In the genomic region with DNA sequence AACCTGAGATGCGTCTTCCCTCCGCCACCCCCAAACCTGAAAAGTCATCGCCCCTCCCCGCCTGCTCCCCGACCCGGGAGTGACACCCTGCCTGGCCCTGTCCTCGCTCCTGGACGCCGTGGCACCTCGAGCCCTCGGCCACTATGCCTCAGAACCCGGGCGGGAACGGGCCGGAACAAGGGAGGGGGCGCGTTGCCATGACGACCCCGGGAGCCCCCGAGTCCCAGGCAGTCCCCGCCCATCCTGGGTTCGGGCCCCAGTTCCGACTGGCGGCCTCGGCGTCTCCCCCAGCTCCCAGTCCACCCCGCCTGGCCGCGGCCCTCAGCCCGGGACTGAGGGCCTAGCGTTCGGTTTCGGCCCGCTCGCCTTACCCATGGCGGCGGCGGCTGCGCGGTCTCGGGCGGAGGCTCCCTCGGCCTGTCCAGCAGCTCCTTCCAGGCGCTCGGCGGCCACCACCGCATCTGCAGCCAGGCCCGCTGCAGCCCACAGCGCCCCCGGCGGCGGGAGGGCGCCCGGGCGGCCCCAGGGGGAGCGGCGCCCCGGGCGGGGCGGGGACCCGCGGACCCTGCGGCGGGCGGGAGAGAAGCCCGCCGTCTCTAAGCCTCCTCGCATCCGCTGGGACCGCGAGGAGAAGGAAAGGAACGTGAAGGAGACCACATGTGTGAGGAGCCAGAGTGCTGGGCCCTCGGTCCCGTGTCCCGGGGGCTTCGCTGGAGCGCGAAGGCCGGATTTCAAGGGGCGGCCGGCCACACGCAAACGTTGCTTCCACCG, we compare ENCODE assay signal across 8 cellular contexts. TPM values are rescaled to one million over a fixed set of nuclear protein-coding genes. Genes with fewer than 3 reads are reported as not detected.
A peak's percentile ranks its signal among the peaks of the same experiment; 100 is the strongest.
DNase-seq lines count a peak whose midpoint lies in the region; ATAC-seq and FAIRE-seq lines count a peak whose summit lies in the region.

A gene with protein sequence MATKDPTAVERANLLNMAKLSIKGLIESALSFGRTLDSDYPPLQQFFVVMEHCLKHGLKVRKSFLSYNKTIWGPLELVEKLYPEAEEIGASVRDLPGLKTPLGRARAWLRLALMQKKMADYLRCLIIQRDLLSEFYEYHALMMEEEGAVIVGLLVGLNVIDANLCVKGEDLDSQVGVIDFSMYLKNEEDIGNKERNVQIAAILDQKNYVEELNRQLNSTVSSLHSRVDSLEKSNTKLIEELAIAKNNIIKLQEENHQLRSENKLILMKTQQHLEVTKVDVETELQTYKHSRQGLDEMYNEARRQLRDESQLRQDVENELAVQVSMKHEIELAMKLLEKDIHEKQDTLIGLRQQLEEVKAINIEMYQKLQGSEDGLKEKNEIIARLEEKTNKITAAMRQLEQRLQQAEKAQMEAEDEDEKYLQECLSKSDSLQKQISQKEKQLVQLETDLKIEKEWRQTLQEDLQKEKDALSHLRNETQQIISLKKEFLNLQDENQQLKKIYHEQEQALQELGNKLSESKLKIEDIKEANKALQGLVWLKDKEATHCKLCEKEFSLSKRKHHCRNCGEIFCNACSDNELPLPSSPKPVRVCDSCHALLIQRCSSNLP (minus strand): TSS at position 463 of the 771 bp plus-strand sequence. CDS start 88 bp downstream, at position 375.

- H3K4me3 ChIP-seq in iPS-20b (ENCODE audit: low read length), result peak within 1 kb of the TSS; percentile 77
- peak within 1 kb of the TSS; percentile 91 to 99 for H3K4me3 ChIP-seq in small intestine (ENCODE audit: low read depth in 1 of 2, low read length in 2 of 2)

- no peaks in the 10 kb centered on the region for H3K27me3 ChIP-seq in iPS-20b (ENCODE audit: insufficient read depth, low read length)
- H3K27me3 ChIP-seq in small intestine (ENCODE audit: control insufficient read depth in 2 of 2, insufficient read depth in 2 of 2, low read length in 2 of 2), result no peaks in the 10 kb centered on the region

- peak within 1 kb of the TSS; percentile 89 for H3K9ac ChIP-seq in iPS-20b (ENCODE audit: low read depth, low read length)

- H3K27ac ChIP-seq in iPS-20b (ENCODE audit: low read length) (peak within 1 kb of the TSS; percentile 51), small intestine (ENCODE audit: low read depth in 1 of 2, low read length in 1 of 2) (peak within 1 kb of the TSS; percentile 53 to 89)

- H3K9me3 ChIP-seq in iPS-20b (ENCODE audit: insufficient read depth, low read depth, low read length), result no peaks in the 10 kb centered on the region
- no peaks in the 10 kb centered on the region for H3K9me3 ChIP-seq in small intestine (ENCODE audit: control insufficient read depth, low read depth)

- H3K4me1 ChIP-seq in iPS-20b (ENCODE audit: insufficient read depth, low read length), result no peaks in the 10 kb centered on the region; the same call in 1 of the 2 replicates
- H3K4me1 ChIP-seq in small intestine (ENCODE audit: control insufficient read depth in 2 of 2, insufficient read depth in 1 of 2, low read depth in 1 of 2, low read length in 1 of 2), result no peaks in the 10 kb centered on the region

- H3K36me3 ChIP-seq in iPS-20b (ENCODE audit: insufficient read depth, low read depth, low read length) (no peaks in the 10 kb centered on the region), small intestine (ENCODE audit: control insufficient read depth in 2 of 2, insufficient read depth in 2 of 2, low read length in 2 of 2) (no peaks in the 10 kb centered on the region)

- ATAC-seq in HG02870 (IDR thresholded peaks at IDR 0.05; ENCODE audit: unreplicated experiment), result peak; percentile 88

- 1% methylated on average over 43 to 84 of the region's 84 CpGs for WGBS in small intestine, 3 donors

- peak; percentile 28 to 44 for DNase-seq in NCI-H524 (lab: John Stamatoyannopoulos, UW)
- DNase-seq in NCI-H524 treated with DMSO at 0.1 percent for 48 hours (lab: John Stamatoyannopoulos, UW), result no peak
- DNase-seq in NCI-H1694 treated with DMSO at 0.1 percent for 48 hours (lab: John Stamatoyannopoulos, UW), result peak; percentile 43
- peak; percentile 85 for DNase-seq in UCSD-AML1 (lab: John Stamatoyannopoulos, UW; ENCODE audit: unreplicated experiment)
- DNase-seq in brain pericyte (ENCODE audit: low read depth, low spot score), result peak; percentile 16
- DNase-seq in small intestine, result peak; percentile 73

- FAIRE-seq in small intestine (lab: Jason Lieb, UNC), result no peak

RNA-seq across cellular contexts. Expression of the gene that starts here (rescaled TPM):
- polyA plus RNA-seq in small intestine, result 1 to 10 TPM; 4.5 to 5.4 (median 4.6) TPM
